Comparison of ENCODE assay signal across 8 cellular contexts in the genomic region with DNA sequence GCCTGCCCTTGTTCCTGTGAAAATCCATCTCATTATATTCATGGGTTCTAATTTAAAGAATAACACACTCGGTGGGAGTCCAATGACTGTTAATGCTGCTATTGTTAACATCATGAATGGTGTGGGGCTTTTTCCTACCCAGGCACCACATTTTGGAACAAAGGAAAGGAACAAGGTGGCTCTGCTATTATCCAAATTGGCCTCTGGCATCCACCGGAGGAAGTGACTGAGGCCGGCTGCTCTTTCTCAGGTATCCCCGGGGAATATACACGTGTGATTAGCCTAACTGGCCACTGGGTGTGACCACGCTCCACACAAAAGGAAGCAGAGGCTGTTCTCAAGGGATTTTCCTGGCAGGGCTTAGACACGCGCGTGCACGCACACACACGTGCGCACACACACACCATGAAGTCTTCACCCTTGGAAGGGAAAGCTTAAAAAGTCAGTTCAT.
A peak's percentile ranks its signal among the peaks of the same experiment; 100 is the strongest.
DNase-seq lines count a peak whose midpoint lies in the region; ATAC-seq and TF ChIP-seq lines count a peak whose summit lies in the region.

No MANE protein-coding gene starts in this region.

- no peaks in the 10 kb centered on the region for H3K4me1 ChIP-seq in right atrium auricular region

- H3K9me3 ChIP-seq in right atrium auricular region: no peaks in the 10 kb centered on the region

- H3K36me3 Mint-ChIP-seq in activated T-helper 17 cell treated with anti-CD3 and anti-CD28 coated beads, Interleukin-2, amount 50 U/mL, for 72 hours (ENCODE audit: low read depth): no peaks in the 10 kb centered on the region

- peak overlapping the region; percentile 72 for H3K4me3 Mint-ChIP-seq in activated T-helper 17 cell treated with anti-CD3 and anti-CD28 coated beads, Interleukin-2, amount 50 U/mL, for 72 hours

- peak overlapping the region; percentile 96 for H3K27ac Mint-ChIP-seq in activated T-helper 17 cell treated with anti-CD3 and anti-CD28 coated beads, Interleukin-2, amount 50 U/mL, for 72 hours

- peak in 1 of 2 donors; percentile 47 for TF ChIP-seq CTCF in right atrium auricular region (IDR thresholded peaks at IDR 0.05)

- peak; percentile 64 for DNase-seq in Right ventricle myocardium inferior (ENCODE audit: missing footprints)
- DNase-seq in right atrium auricular region (ENCODE audit: low spot score): no peak
- DNase-seq in kidney tubule cell (ENCODE audit: low spot score): peak; percentile 51
- DNase-seq in cortex of kidney (lab: John Stamatoyannopoulos, UW): no peak
- no peak for DNase-seq in stimulated activated CD4-positive, alpha-beta T cell treated with anti-CD3 and anti-CD28 coated beads, Interleukin-2, amount 100 ng/mL, for 48 hours
- DNase-seq in SKM-1 (lab: John Stamatoyannopoulos, UW; ENCODE audit: unreplicated experiment): no peak

- peaks cover 14% of the 10 kb centered on the region for H3K4me1 Mint-ChIP-seq in activated T-helper 17 cell treated with anti-CD3 and anti-CD28 coated beads, Interleukin-2, amount 50 U/mL, for 72 hours

- H3K27ac ChIP-seq in right atrium auricular region: no peak overlapping the region

- no peaks in the 10 kb centered on the region for H3K36me3 ChIP-seq in right atrium auricular region

- H3K27me3 Mint-ChIP-seq in activated T-helper 17 cell treated with anti-CD3 and anti-CD28 coated beads, Interleukin-2, amount 50 U/mL, for 72 hours: no peaks in the 10 kb centered on the region

- no peak overlapping the region for H3K4me3 ChIP-seq in right atrium auricular region

- peaks cover 8% of the 10 kb centered on the region for H3K9me3 Mint-ChIP-seq in activated T-helper 17 cell treated with anti-CD3 and anti-CD28 coated beads, Interleukin-2, amount 50 U/mL, for 72 hours

- ATAC-seq in Right ventricle myocardium inferior: no peak
- ATAC-seq in activated T-helper 17 cell treated with anti-CD3 and anti-CD28 coated beads, Interleukin-2, amount 50 U/mL, for 72 hours (replicated peaks): no peak
- no peak for ATAC-seq in GM18907 (IDR thresholded peaks at IDR 0.05; ENCODE audit: unreplicated experiment)

- H3K27me3 ChIP-seq in right atrium auricular region: no peaks in the 10 kb centered on the region

- intact Hi-C loops in Right ventricle myocardium inferior (cut with DNase I): no loop called here

Comparison
In these comparisons a context has a peak if more than half of its experiments do, and no peak if none do; other contexts are left out.
1. DNase-seq: peak in Right ventricle myocardium inferior (single experiment) and kidney tubule cell (single experiment); none in right atrium auricular region (single experiment), cortex of kidney (single experiment), stimulated activated CD4-positive, alpha-beta T cell treated with anti-CD3 and anti-CD28 coated beads, Interleukin-2, amount 100 ng/mL, for 48 hours (0 of 2) and SKM-1 (single experiment).